In genomic region chr7:25964483-25964961, GRCh38 we compare ENCODE assay signal across 1 cellular context.
TF ChIP-seq lines count a peak whose summit lies in the region.

No MANE protein-coding gene starts in this region.

TF ChIP-seq in GM12878, 131 proteins besides CTCF, POLR2A, EP300 and RAD21 (continued from another document):
- TF ChIP-seq EED (IDR thresholded peaks at IDR 0.05; ENCODE audit: low read depth) (peak; percentile 12; the same call in 1 of the 2 replicates), ZNF622 (IDR thresholded peaks at IDR 0.05) (no peak), RFX5 (IDR thresholded peaks at IDR 0.05; ENCODE audit: low read depth, low read length) (no peak), ZNF207 (IDR thresholded peaks at IDR 0.05; ENCODE audit: borderline replicate concordance) (no peak), GABPA (IDR thresholded peaks at IDR 0.05; ENCODE audit: low read depth) (no peak), TBL1XR1 (IDR thresholded peaks at IDR 0.05; ENCODE audit: low read depth, low read length) (peak; percentile 40; the same call in 1 of the 2 replicates), BRCA1 (IDR thresholded peaks at IDR 0.05; ENCODE audit: low read depth, low read length) (no peak), ETV6 (conservative IDR thresholded peaks at IDR 0.05 in 1 of 2, IDR thresholded peaks at IDR 0.05 in 1 of 2; ENCODE audit: borderline replicate concordance in 1 of 2, low read depth in 1 of 2) (no peak), POU2F2 (IDR thresholded peaks at IDR 0.05; ENCODE audit: borderline replicate concordance, low read depth, low read length) (peak; percentile 95), TCF7 (IDR thresholded peaks at IDR 0.05; ENCODE audit: borderline replicate concordance) (peak; percentile 49; the same call in 1 of the 2 replicates), IKZF1 (conservative IDR thresholded peaks at IDR 0.05) (peak; percentile 38; the same call in 1 of the 2 replicates), NR2C2 (IDR thresholded peaks at IDR 0.05; ENCODE audit: borderline replicate concordance, control insufficient read depth, insufficient read length, low read depth) (no peak), POLR2AphosphoS5 (IDR thresholded peaks at IDR 0.05; ENCODE audit: low read length) (peak; percentile 86), MAX (IDR thresholded peaks at IDR 0.05; ENCODE audit: low read depth, low read length) (no peak), WRNIP1 (IDR thresholded peaks at IDR 0.05; ENCODE audit: borderline replicate concordance, low read depth, low read length) (no peak)
